ENCODE assay signal across 11 cellular contexts in the genomic region with DNA sequence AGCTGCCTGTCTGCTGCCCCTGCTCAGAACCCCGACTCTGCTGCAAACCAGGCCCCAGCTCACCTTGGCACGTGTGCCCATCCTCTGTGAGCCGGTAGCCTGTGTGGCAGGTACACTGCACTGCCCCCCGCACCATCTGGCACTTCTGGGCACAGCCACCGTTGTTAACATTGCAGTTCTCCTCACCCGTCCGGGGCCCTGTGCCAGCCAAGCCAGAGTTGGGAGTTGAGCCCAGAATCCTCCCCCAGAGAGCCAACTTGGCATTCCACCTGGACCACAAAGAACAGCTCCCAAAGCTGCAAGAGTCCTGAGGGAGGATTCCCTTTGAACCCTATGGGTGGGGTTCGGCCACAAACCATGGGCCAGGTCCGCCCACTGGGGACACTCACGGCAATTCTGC. TPM values are rescaled to one million over a fixed set of nuclear protein-coding genes. Genes with fewer than 3 reads are reported as not detected.
A peak's percentile ranks its signal among the peaks of the same experiment; 100 is the strongest.
DNase-seq lines count a peak whose midpoint lies in the region; ATAC-seq and TF ChIP-seq lines count a peak whose summit lies in the region.
"Had no signal": no experiment of that assay in that cellular context is flagged by ENCODE, and none has a peak within 500 bp of the region (broad histone marks: within the 10 kb centered on the region; RNA-seq: fewer than 3 reads in every experiment).

No MANE protein-coding gene starts in this region.

- H3K27ac ChIP-seq in left lung (no peak overlapping the region), substantia nigra (ENCODE audit: low read depth, low read length, poor library complexity, severe bottlenecking) (peak overlapping the region; percentile 53), OCI-LY7 (ENCODE audit: low read depth, low read length, poor library complexity, severe bottlenecking) (no peak overlapping the region)

- no peaks in the 10 kb centered on the region for H3K9me2 ChIP-seq in OCI-LY7 (ENCODE audit: insufficient read depth, low read length)

- H3K36me3 ChIP-seq in MG63 = no peaks in the 10 kb centered on the region
- no peaks in the 10 kb centered on the region for H3K36me3 ChIP-seq in left lung
- H3K36me3 ChIP-seq in OCI-LY7 (ENCODE audit: insufficient read depth, low read length) = peaks cover 72% of the 10 kb centered on the region

- H3K79me2 ChIP-seq in OCI-LY7 (ENCODE audit: insufficient read depth, low read depth, low read length) = no peaks in the 10 kb centered on the region

- intact Hi-C loops in left lung (cut with DNase I) = no loop called here
- intact Hi-C loops in OCI-LY7 (cut with micrococcal nuclease; ENCODE audit: unreplicated experiment) = no loop called here

- no peak overlapping the region for H3K4me2 ChIP-seq in OCI-LY7 (ENCODE audit: low read length)

- no peaks in the 10 kb centered on the region for H4K20me1 ChIP-seq in OCI-LY7 (ENCODE audit: insufficient read depth, low read length)

- H3K4me3 ChIP-seq in MG63 = no peak overlapping the region
- no peak overlapping the region for H3K4me3 ChIP-seq in astrocyte of the spinal cord (ENCODE audit: low read depth, low read length)
- H3K4me3 ChIP-seq in left lung = no peak overlapping the region
- no peak overlapping the region for H3K4me3 ChIP-seq in OCI-LY7 (ENCODE audit: low read depth, low read length, poor library complexity, severe bottlenecking)

- no peaks in the 10 kb centered on the region for H3K9me3 ChIP-seq in MG63
- H3K9me3 ChIP-seq in left lung = no peaks in the 10 kb centered on the region
- no peaks in the 10 kb centered on the region for H3K9me3 ChIP-seq in OCI-LY7 (ENCODE audit: low read length)

- no TSS peak for BruUV-seq in OCI-LY7 (replicated peaks; lab: Mats Ljungman, UMichigan)

- CTCF ChIA-PET in OCI-LY7 (lab: Charles Lee; ENCODE audit: unreplicated experiment) = no interaction called here

- peak; percentile 85 for DNase-seq in MG63
- peak; percentile 35 for DNase-seq in astrocyte of the spinal cord (ENCODE audit: low read depth, low spot score)
- DNase-seq in left lung = peak in 1 of 2 donors; percentile 71
- DNase-seq in substantia nigra (lab: John Stamatoyannopoulos, UW) = peak in 32 of 49 donors; percentile 11 to 91 (median 54)
- no peak for DNase-seq in OCI-LY7 (ENCODE audit: low spot score)
- DNase-seq in NAMALWA (ENCODE audit: low spot score) = no peak
- no peak for DNase-seq in stimulated activated naive CD4-positive, alpha-beta T cell (lab: John Stamatoyannopoulos, UW)
- no peak for DNase-seq in activated CD8-positive, alpha-beta memory T cell treated with anti-CD3 and anti-CD28 coated beads, Interleukin-2, amount 50 U/mL, for 48 hours
- DNase-seq: CD8-positive, alpha-beta T cell; H9; mesendoderm had no signal

- no peaks in the 10 kb centered on the region for H3K27me3 ChIP-seq in MG63
- H3K27me3 ChIP-seq in left lung = no peaks in the 10 kb centered on the region

- POLR2A ChIA-PET in OCI-LY7 (lab: Charles Lee) = no interaction called here

- in situ Hi-C loops in astrocyte of the spinal cord (cut with HindIII; ENCODE audit: low sequenced_read_pairs) = no loop called here

- no peak for TF ChIP-seq CTCF in astrocyte of the spinal cord (IDR thresholded peaks at IDR 0.05; ENCODE audit: low read depth, low read length)
- TF ChIP-seq CTCF in left lung (IDR thresholded peaks at IDR 0.05) = no peak
- TF ChIP-seq CTCF in OCI-LY7 (conservative IDR thresholded peaks at IDR 0.05; ENCODE audit: low read length) = no peak

- ATAC-seq in left lung = peak; percentile 83
- ATAC-seq: CD8-positive, alpha-beta T cell had no signal

- H2AFZ ChIP-seq in OCI-LY7 (ENCODE audit: low read length) = no peak overlapping the region

- H3K4me1 ChIP-seq in left lung (no peaks in the 10 kb centered on the region), OCI-LY7 (ENCODE audit: insufficient read depth, low read length, poor library complexity, severe bottlenecking) (no peaks in the 10 kb centered on the region)

RNA-seq across cellular contexts. Expression of gene LRP4, which starts 22.5 kb away (rescaled TPM):
- 0.03 TPM in 1 of 2 replicates, not detected in the other for total RNA-seq in MG63 (2014; rRNA removed; shearing (Covaris generic); ENCODE audit: low replicate concordance)
- total RNA-seq in left lung = 1 to 10 TPM; 4.9 to 5.0 TPM
- total RNA-seq in OCI-LY7 (2014; rRNA removed; shearing (Covaris generic)) = 22.6 and 28.5 TPM in 2 replicates
- 17.5 and 19.8 TPM in 2 replicates for total RNA-seq in OCI-LY7 (2022)
- total RNA-seq: CD8-positive, alpha-beta T cell had no signal

RNA-seq across cellular contexts. Expression of gene CSTPP1, which starts 40.7 kb away (rescaled TPM):
- total RNA-seq in MG63 (2014; rRNA removed; shearing (Covaris generic); ENCODE audit: low replicate concordance) = 1.6 and 5.2 TPM in 2 replicates
- 10 to 100 TPM; 28.7 to 36.4 TPM for total RNA-seq in left lung
- 35.2 and 39.6 TPM in 2 replicates for total RNA-seq in OCI-LY7 (2014; rRNA removed; shearing (Covaris generic))
- 39.7 and 43.1 TPM in 2 replicates for total RNA-seq in OCI-LY7 (2022)

RNA-seq across cellular contexts. Expression of gene CKAP5, which starts 49.7 kb away (rescaled TPM):
- total RNA-seq in MG63 (2014; rRNA removed; shearing (Covaris generic); ENCODE audit: low replicate concordance) = 61.6 and 65.4 TPM in 2 replicates
- total RNA-seq in left lung (10 to 100 TPM; 58.8 to 84.1 TPM), OCI-LY7 (2022) (243 and 275 TPM in 2 replicates)
- 146 and 161 TPM in 2 replicates for total RNA-seq in OCI-LY7 (2014; rRNA removed; shearing (Covaris generic))

Comparison
In these comparisons a context has a peak if more than half of its experiments do, and no peak if none do; other contexts are left out.
1. DNase-seq: peak in MG63 (single experiment), astrocyte of the spinal cord (single experiment) and substantia nigra (32 of 49); none in OCI-LY7 (single experiment), NAMALWA (single experiment), stimulated activated naive CD4-positive, alpha-beta T cell (0 of 6) and activated CD8-positive, alpha-beta memory T cell treated with anti-CD3 and anti-CD28 coated beads, Interleukin-2, amount 50 U/mL, for 48 hours (single experiment).